ENCODE assay signal across 1 cellular context in the genomic region with DNA sequence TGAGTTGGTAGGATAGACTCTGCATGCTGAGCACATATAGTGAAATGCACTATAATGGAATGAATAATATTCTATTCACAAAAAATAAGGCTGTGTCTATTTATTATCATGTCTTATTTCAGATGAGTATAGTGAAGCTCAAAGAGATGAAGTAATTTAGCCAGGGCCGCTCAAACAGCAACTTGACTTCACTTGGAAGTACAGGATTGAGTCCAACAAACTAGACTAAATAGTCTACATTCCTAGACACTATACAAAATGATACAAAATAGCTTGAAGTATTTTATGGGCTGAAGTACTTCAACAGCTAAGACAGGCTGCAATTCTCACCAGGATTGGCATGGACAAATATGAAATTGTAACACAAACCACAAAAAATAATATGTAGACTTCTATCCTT.
TF ChIP-seq lines count a peak whose summit lies in the region.

No MANE protein-coding gene starts in this region.

TF ChIP-seq in IMR-90, 13 proteins besides CTCF, POLR2A, EP300 and RAD21:
- TF ChIP-seq, protein P1, sequence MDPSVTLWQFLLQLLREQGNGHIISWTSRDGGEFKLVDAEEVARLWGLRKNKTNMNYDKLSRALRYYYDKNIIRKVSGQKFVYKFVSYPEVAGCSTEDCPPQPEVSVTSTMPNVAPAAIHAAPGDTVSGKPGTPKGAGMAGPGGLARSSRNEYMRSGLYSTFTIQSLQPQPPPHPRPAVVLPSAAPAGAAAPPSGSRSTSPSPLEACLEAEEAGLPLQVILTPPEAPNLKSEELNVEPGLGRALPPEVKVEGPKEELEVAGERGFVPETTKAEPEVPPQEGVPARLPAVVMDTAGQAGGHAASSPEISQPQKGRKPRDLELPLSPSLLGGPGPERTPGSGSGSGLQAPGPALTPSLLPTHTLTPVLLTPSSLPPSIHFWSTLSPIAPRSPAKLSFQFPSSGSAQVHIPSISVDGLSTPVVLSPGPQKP (IDR thresholded peaks at IDR 0.05; ENCODE audit: borderline replicate concordance, low read depth, low read length): no peak
